ENCODE assay signal across 8 cellular contexts in the genomic region with DNA sequence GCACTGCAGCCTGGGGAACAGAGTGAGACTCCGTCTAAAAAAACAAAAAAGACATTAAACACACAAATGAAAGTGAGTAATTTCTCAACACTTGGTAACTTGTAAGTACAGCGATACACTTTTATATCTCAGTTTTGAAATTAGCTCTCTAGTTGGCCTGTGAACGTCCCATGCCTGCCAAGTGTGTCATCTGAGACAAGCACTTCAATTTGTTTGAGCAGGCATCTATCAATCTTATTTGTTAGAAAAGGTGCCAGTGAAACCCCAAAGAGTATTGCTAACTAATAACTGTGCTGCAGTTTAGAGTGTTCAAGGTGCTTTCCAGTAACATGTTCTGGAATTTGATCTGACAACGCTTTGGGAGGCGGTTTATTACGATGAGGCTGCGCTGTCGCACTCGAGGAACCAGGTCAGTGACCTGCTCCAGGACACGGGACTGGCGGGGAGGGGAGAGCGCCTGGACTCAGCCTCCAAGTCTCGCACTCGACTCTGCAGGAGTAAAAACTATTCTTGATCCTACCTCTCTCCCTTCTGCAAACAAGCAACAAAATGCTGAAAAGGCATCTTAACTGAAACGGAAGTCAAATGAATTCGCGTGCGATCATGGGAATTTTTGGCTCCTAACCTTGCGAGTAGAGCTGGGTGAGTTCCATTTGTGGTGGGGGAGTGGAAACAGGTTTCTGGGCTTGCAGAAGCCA. TPM values are rescaled to one million over a fixed set of nuclear protein-coding genes. Genes with fewer than 3 reads are reported as not detected.
DNase-seq lines count a peak whose midpoint lies in the region; ATAC-seq and TF ChIP-seq lines count a peak whose summit lies in the region.

No MANE protein-coding gene starts in this region.

- no peak for TF ChIP-seq CTCF in GM20000 (IDR thresholded peaks at IDR 0.05; ENCODE audit: extremely low read depth, missing control alignments)
- no peak for TF ChIP-seq CTCF in RWPE2 (IDR thresholded peaks at IDR 0.05; ENCODE audit: poor library complexity, severe bottlenecking)
- TF ChIP-seq CTCF in lung (IDR thresholded peaks at IDR 0.05; ENCODE audit: control extremely low read depth, extremely low read depth), result no peak
- TF ChIP-seq CTCF in stomach (IDR thresholded peaks at IDR 0.05), result no peak

- H3K27ac ChIP-seq in RWPE2 (ENCODE audit: poor library complexity, severe bottlenecking) (peak overlapping the region; percentile 83), duodenal mucosa (ENCODE audit: low read depth, low read length) (peak overlapping the region; percentile 80), lung (ENCODE audit: low read depth in 1 of 2, low read length in 1 of 2) (peak overlapping the region; percentile 74 to 99), stomach (peak overlapping the region; percentile 84 to 100 (median 96))

- ATAC-seq in RWPE2 (ENCODE audit: low read depth), result peak; percentile 3; the same call in 2 of the 3 replicates
- peak; percentile 4 for ATAC-seq in lung (ENCODE audit: insufficient read depth, low FRiP score)

- H3K27me3 ChIP-seq in RWPE2 (ENCODE audit: insufficient read depth, poor library complexity, severe bottlenecking) (no peaks in the 10 kb centered on the region), duodenal mucosa (ENCODE audit: control insufficient read depth in 1 of 2, insufficient read depth in 2 of 2, low read length in 2 of 2) (no peaks in the 10 kb centered on the region), lung (ENCODE audit: control insufficient read depth, insufficient read depth) (no peaks in the 10 kb centered on the region), stomach (no peaks in the 10 kb centered on the region)

- DNase-seq in AG08395 (ENCODE audit: low spot score) (peak; percentile 27), GM20000 (ENCODE audit: low spot score) (peak; percentile 25), RWPE2 (ENCODE audit: low spot score) (no peak), lung (ENCODE audit: low spot score) (peak; percentile 51), stomach (peak; percentile 34), DMS114 treated with DMSO at 0.1 percent for 48 hours (lab: John Stamatoyannopoulos, UW; ENCODE audit: unreplicated experiment) (no peak), DMS153 (lab: John Stamatoyannopoulos, UW) (no peak)

- H3K4me3 ChIP-seq in RWPE2 (ENCODE audit: severe bottlenecking), result peak overlapping the region; percentile 100
- H3K4me3 ChIP-seq in duodenal mucosa (ENCODE audit: low read depth in 1 of 2, low read length in 2 of 2), result peak overlapping the region; percentile 77 to 97
- peak overlapping the region; percentile 92 for H3K4me3 ChIP-seq in lung
- peak overlapping the region; percentile 89 to 98 (median 93) for H3K4me3 ChIP-seq in stomach

- intact Hi-C loops in stomach (cut with DNase I; ENCODE audit: low total_unique reads), result no loop called here

- peak overlapping the region; percentile 80 to 95 for H3K9ac ChIP-seq in duodenal mucosa (ENCODE audit: low read depth in 1 of 2, low read length in 2 of 2)

- no peak for TF ChIP-seq EP300 in stomach (IDR thresholded peaks at IDR 0.05)

- no peak for TF ChIP-seq POLR2A in stomach (IDR thresholded peaks at IDR 0.05)

- peaks cover 13% of the 10 kb centered on the region for H3K4me1 ChIP-seq in RWPE2 (ENCODE audit: insufficient read depth, poor library complexity, severe bottlenecking)
- H3K4me1 ChIP-seq in duodenal mucosa (ENCODE audit: control insufficient read depth in 1 of 2, insufficient read depth in 2 of 2, low read length in 2 of 2), result peaks cover 19 to 23% of the 10 kb centered on the region in 2 donors
- peaks cover 0 to 8% of the 10 kb centered on the region in 2 donors for H3K4me1 ChIP-seq in lung (ENCODE audit: control insufficient read depth in 2 of 2, insufficient read depth in 2 of 2, low read length in 2 of 2)
- H3K4me1 ChIP-seq in stomach, result peaks cover 5 to 42% (median 28%) of the 10 kb centered on the region in 4 donors

- H3K9me3 ChIP-seq in RWPE2 (ENCODE audit: severe bottlenecking) (no peaks in the 10 kb centered on the region), duodenal mucosa (ENCODE audit: control insufficient read depth in 1 of 2, low read length in 2 of 2) (no peaks in the 10 kb centered on the region), lung (ENCODE audit: control insufficient read depth in 2 of 2, insufficient read depth in 1 of 2, low read length in 1 of 2) (peaks cover 0 to 2% of the 10 kb centered on the region in 2 donors), stomach (no peaks in the 10 kb centered on the region)

- WGBS in lung, 2 donors, result 24% methylated on average over 19 of the region's 19 CpGs
- 10 to 23% (median 16%) methylated on average over 19 of the region's 19 CpGs for WGBS in stomach, 5 donors

- H3K36me3 ChIP-seq in RWPE2 (ENCODE audit: low read depth) (peaks cover 29% of the 10 kb centered on the region), duodenal mucosa (ENCODE audit: control insufficient read depth in 1 of 2, insufficient read depth in 2 of 2, low read length in 2 of 2) (no peaks in the 10 kb centered on the region), lung (ENCODE audit: control insufficient read depth in 2 of 2, insufficient read depth in 2 of 2, low read length in 2 of 2) (no peaks in the 10 kb centered on the region), stomach (no peaks in the 10 kb centered on the region)

RNA-seq across cellular contexts. Expression of a gene that starts 1.1 kb away (rescaled TPM):
- total RNA-seq in lung (100 to 1,000 TPM in 1 of 2 donors, 10 to 100 TPM in 1; 47.3 to 135 TPM), stomach (100 to 1,000 TPM in 1 of 5 donors, 10 to 100 TPM in 4; 26.1 to 120 (median 50.7) TPM)
- polyA plus RNA-seq in lung (10 to 100 TPM; 22.6 to 23.4 TPM), stomach (10 to 100 TPM; 18.3 to 38.3 (median 25.9) TPM)

Comparison
In these comparisons a context has a peak if more than half of its experiments do, and no peak if none do; other contexts are left out.
1. DNase-seq: peak in AG08395 (single experiment), GM20000 (single experiment), lung (single experiment) and stomach (single experiment); none in RWPE2 (single experiment), DMS114 treated with DMSO at 0.1 percent for 48 hours (single experiment) and DMS153 (single experiment).
2. Peak in every context shown above with its lines, with median percentiles within 50 percentile points of each other: H3K27ac ChIP-seq and H3K4me3 ChIP-seq.